ENCODE assay signal across 1 cellular context in the genomic region with DNA sequence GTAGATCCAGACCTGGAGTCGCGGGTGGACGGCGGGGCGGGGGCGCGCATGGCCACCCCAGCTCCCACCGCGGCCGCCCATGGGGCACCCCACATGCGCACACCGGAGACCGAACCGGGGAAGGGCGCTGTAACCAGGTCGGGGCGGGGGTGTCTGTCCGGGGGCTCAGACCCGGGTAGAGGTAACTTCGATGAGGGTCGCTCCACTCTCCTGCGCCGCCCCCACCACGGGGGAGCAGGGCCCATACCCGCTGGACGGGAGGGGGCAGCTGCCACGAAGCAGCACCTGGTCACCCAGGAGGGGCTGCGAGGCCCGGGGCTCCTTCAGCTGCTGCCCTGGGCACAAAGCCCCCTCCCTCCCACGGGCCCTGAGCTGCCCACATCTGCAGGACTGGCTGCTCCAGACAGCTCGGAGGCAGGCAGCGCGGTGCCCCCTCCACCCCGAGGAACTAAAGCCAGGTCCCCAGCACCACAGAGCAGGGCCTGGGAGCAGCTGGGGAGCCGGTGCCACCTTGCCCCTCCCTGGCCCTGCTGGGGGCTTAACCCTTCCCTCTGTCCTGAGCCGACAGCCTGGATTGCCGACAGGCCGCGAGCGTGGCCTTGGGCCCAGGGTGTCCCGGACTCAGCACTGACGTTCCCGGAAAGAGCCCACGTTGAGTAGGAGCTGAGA.
TF ChIP-seq lines count a peak whose summit lies in the region.

No MANE protein-coding gene starts in this region.

TF ChIP-seq in HepG2, 621 proteins besides CTCF, POLR2A, EP300 and RAD21 (continues in another document):
- TF ChIP-seq, protein P1, sequence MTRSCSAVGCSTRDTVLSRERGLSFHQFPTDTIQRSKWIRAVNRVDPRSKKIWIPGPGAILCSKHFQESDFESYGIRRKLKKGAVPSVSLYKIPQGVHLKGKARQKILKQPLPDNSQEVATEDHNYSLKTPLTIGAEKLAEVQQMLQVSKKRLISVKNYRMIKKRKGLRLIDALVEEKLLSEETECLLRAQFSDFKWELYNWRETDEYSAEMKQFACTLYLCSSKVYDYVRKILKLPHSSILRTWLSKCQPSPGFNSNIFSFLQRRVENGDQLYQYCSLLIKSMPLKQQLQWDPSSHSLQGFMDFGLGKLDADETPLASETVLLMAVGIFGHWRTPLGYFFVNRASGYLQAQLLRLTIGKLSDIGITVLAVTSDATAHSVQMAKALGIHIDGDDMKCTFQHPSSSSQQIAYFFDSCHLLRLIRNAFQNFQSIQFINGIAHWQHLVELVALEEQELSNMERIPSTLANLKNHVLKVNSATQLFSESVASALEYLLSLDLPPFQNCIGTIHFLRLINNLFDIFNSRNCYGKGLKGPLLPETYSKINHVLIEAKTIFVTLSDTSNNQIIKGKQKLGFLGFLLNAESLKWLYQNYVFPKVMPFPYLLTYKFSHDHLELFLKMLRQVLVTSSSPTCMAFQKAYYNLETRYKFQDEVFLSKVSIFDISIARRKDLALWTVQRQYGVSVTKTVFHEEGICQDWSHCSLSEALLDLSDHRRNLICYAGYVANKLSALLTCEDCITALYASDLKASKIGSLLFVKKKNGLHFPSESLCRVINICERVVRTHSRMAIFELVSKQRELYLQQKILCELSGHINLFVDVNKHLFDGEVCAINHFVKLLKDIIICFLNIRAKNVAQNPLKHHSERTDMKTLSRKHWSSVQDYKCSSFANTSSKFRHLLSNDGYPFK (CRISPR knock-in tag; IDR thresholded peaks at IDR 0.05; ENCODE audit: borderline replicate concordance) = peak; percentile 1; the same call in 1 of the 2 replicates
- TF ChIP-seq KDM2A (CRISPR knock-in tag; IDR thresholded peaks at IDR 0.05; ENCODE audit: borderline replicate concordance, low read depth) (peak; percentile 71; the same call in 1 of the 2 replicates), SALL1 (CRISPR knock-in tag; IDR thresholded peaks at IDR 0.05) (peak; percentile 35; the same call in 1 of the 2 replicates), SAP130 (CRISPR knock-in tag; IDR thresholded peaks at IDR 0.05; ENCODE audit: low read depth) (peak; percentile 36), AGO1 (IDR thresholded peaks at IDR 0.05; ENCODE audit: low read depth, low read length, poor library complexity, severe bottlenecking) (peak; percentile 90), ZNF776 (CRISPR knock-in tag; IDR thresholded peaks at IDR 0.05) (0 out of 2 replicates have a peak, but pooled peaks have one; percentile 33), MYC (CRISPR knock-in tag; IDR thresholded peaks at IDR 0.05; ENCODE audit: borderline replicate concordance) (0 out of 2 replicates have a peak, but pooled peaks have one; percentile 9), RBFOX2 (IDR thresholded peaks at IDR 0.05; ENCODE audit: low read depth, low read length) (peak; percentile 75), PHF8 (CRISPR knock-in tag; IDR thresholded peaks at IDR 0.05) (peak; percentile 27; the same call in 1 of the 2 replicates), ZSCAN21 (CRISPR knock-in tag; IDR thresholded peaks at IDR 0.05; ENCODE audit: borderline replicate concordance) (0 out of 2 replicates have a peak, but pooled peaks have one; percentile 15), ZNF558 (CRISPR knock-in tag; IDR thresholded peaks at IDR 0.05; ENCODE audit: borderline replicate concordance) (0 out of 2 replicates have a peak, but pooled peaks have one; percentile 67), GABPB1 (CRISPR knock-in tag; IDR thresholded peaks at IDR 0.05) (peak; percentile 57; the same call in 1 of the 2 replicates), MED1 (CRISPR knock-in tag; IDR thresholded peaks at IDR 0.05) (0 out of 2 replicates have a peak, but pooled peaks have one; percentile 22), BORCS8-MEF2B (CRISPR knock-in tag; IDR thresholded peaks at IDR 0.05) (0 out of 2 replicates have a peak, but pooled peaks have one; percentile 54), HNRNPL (IDR thresholded peaks at IDR 0.05; ENCODE audit: low read depth, low read length) (0 out of 2 replicates have a peak, but pooled peaks have one; percentile 52)
- TF ChIP-seq, protein P2, sequence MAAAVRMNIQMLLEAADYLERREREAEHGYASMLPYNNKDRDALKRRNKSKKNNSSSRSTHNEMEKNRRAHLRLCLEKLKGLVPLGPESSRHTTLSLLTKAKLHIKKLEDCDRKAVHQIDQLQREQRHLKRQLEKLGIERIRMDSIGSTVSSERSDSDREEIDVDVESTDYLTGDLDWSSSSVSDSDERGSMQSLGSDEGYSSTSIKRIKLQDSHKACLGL (CRISPR knock-in tag; IDR thresholded peaks at IDR 0.05) = 0 out of 2 replicates have a peak, but pooled peaks have one; percentile 23
- TF ChIP-seq, protein P3, sequence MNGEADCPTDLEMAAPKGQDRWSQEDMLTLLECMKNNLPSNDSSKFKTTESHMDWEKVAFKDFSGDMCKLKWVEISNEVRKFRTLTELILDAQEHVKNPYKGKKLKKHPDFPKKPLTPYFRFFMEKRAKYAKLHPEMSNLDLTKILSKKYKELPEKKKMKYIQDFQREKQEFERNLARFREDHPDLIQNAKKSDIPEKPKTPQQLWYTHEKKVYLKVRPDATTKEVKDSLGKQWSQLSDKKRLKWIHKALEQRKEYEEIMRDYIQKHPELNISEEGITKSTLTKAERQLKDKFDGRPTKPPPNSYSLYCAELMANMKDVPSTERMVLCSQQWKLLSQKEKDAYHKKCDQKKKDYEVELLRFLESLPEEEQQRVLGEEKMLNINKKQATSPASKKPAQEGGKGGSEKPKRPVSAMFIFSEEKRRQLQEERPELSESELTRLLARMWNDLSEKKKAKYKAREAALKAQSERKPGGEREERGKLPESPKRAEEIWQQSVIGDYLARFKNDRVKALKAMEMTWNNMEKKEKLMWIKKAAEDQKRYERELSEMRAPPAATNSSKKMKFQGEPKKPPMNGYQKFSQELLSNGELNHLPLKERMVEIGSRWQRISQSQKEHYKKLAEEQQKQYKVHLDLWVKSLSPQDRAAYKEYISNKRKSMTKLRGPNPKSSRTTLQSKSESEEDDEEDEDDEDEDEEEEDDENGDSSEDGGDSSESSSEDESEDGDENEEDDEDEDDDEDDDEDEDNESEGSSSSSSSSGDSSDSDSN (CRISPR knock-in tag; IDR thresholded peaks at IDR 0.05) = peak; percentile 77
- TF ChIP-seq, protein P4, sequence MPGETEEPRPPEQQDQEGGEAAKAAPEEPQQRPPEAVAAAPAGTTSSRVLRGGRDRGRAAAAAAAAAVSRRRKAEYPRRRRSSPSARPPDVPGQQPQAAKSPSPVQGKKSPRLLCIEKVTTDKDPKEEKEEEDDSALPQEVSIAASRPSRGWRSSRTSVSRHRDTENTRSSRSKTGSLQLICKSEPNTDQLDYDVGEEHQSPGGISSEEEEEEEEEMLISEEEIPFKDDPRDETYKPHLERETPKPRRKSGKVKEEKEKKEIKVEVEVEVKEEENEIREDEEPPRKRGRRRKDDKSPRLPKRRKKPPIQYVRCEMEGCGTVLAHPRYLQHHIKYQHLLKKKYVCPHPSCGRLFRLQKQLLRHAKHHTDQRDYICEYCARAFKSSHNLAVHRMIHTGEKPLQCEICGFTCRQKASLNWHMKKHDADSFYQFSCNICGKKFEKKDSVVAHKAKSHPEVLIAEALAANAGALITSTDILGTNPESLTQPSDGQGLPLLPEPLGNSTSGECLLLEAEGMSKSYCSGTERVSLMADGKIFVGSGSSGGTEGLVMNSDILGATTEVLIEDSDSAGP (CRISPR knock-in tag; IDR thresholded peaks at IDR 0.05; ENCODE audit: borderline replicate concordance) = peak; percentile 33; the same call in 1 of the 2 replicates
- TF ChIP-seq, protein P5, sequence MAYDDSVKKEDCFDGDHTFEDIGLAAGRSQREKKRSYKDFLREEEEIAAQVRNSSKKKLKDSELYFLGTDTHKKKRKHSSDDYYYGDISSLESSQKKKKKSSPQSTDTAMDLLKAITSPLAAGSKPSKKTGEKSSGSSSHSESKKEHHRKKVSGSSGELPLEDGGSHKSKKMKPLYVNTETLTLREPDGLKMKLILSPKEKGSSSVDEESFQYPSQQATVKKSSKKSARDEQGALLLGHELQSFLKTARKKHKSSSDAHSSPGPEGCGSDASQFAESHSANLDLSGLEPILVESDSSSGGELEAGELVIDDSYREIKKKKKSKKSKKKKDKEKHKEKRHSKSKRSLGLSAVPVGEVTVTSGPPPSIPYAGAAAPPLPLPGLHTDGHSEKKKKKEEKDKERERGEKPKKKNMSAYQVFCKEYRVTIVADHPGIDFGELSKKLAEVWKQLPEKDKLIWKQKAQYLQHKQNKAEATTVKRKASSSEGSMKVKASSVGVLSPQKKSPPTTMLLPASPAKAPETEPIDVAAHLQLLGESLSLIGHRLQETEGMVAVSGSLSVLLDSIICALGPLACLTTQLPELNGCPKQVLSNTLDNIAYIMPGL (CRISPR knock-in tag; IDR thresholded peaks at IDR 0.05; ENCODE audit: borderline replicate concordance in 1 of 2, low read depth in 1 of 2) = peak in 1 of 2 experiments; percentile 40; a peak in 1 of 4 replicates
- TF ChIP-seq, protein P6, sequence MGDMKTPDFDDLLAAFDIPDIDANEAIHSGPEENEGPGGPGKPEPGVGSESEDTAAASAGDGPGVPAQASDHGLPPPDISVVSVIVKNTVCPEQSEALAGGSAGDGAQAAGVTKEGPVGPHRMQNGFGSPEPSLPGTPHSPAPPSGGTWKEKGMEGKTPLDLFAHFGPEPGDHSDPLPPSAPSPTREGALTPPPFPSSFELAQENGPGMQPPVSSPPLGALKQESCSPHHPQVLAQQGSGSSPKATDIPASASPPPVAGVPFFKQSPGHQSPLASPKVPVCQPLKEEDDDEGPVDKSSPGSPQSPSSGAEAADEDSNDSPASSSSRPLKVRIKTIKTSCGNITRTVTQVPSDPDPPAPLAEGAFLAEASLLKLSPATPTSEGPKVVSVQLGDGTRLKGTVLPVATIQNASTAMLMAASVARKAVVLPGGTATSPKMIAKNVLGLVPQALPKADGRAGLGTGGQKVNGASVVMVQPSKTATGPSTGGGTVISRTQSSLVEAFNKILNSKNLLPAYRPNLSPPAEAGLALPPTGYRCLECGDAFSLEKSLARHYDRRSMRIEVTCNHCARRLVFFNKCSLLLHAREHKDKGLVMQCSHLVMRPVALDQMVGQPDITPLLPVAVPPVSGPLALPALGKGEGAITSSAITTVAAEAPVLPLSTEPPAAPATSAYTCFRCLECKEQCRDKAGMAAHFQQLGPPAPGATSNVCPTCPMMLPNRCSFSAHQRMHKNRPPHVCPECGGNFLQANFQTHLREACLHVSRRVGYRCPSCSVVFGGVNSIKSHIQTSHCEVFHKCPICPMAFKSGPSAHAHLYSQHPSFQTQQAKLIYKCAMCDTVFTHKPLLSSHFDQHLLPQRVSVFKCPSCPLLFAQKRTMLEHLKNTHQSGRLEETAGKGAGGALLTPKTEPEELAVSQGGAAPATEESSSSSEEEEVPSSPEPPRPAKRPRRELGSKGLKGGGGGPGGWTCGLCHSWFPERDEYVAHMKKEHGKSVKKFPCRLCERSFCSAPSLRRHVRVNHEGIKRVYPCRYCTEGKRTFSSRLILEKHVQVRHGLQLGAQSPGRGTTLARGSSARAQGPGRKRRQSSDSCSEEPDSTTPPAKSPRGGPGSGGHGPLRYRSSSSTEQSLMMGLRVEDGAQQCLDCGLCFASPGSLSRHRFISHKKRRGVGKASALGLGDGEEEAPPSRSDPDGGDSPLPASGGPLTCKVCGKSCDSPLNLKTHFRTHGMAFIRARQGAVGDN (CRISPR knock-in tag; IDR thresholded peaks at IDR 0.05) = peak; percentile 51
- TF ChIP-seq, protein P7, sequence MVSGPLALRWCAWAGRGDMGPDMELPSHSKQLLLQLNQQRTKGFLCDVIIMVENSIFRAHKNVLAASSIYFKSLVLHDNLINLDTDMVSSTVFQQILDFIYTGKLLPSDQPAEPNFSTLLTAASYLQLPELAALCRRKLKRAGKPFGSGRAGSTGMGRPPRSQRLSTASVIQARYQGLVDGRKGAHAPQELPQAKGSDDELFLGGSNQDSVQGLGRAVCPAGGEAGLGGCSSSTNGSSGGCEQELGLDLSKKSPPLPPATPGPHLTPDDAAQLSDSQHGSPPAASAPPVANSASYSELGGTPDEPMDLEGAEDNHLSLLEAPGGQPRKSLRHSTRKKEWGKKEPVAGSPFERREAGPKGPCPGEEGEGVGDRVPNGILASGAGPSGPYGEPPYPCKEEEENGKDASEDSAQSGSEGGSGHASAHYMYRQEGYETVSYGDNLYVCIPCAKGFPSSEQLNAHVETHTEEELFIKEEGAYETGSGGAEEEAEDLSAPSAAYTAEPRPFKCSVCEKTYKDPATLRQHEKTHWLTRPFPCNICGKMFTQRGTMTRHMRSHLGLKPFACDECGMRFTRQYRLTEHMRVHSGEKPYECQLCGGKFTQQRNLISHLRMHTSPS (CRISPR knock-in tag; IDR thresholded peaks at IDR 0.05; ENCODE audit: low read depth) = 0 out of 2 replicates have a peak, but pooled peaks have one; percentile 31
- TF ChIP-seq, protein P8, sequence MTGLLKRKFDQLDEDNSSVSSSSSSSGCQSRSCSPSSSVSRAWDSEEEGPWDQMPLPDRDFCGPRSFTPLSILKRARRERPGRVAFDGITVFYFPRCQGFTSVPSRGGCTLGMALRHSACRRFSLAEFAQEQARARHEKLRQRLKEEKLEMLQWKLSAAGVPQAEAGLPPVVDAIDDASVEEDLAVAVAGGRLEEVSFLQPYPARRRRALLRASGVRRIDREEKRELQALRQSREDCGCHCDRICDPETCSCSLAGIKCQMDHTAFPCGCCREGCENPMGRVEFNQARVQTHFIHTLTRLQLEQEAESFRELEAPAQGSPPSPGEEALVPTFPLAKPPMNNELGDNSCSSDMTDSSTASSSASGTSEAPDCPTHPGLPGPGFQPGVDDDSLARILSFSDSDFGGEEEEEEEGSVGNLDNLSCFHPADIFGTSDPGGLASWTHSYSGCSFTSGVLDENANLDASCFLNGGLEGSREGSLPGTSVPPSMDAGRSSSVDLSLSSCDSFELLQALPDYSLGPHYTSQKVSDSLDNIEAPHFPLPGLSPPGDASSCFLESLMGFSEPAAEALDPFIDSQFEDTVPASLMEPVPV (CRISPR knock-in tag; IDR thresholded peaks at IDR 0.05) = 0 out of 2 replicates have a peak, but pooled peaks have one; percentile 31
- TF ChIP-seq, protein P9, sequence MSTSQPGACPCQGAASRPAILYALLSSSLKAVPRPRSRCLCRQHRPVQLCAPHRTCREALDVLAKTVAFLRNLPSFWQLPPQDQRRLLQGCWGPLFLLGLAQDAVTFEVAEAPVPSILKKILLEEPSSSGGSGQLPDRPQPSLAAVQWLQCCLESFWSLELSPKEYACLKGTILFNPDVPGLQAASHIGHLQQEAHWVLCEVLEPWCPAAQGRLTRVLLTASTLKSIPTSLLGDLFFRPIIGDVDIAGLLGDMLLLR (CRISPR knock-in tag; IDR thresholded peaks at IDR 0.05) = peak; percentile 6; the same call in 1 of the 2 replicates
- TF ChIP-seq, protein P10, sequence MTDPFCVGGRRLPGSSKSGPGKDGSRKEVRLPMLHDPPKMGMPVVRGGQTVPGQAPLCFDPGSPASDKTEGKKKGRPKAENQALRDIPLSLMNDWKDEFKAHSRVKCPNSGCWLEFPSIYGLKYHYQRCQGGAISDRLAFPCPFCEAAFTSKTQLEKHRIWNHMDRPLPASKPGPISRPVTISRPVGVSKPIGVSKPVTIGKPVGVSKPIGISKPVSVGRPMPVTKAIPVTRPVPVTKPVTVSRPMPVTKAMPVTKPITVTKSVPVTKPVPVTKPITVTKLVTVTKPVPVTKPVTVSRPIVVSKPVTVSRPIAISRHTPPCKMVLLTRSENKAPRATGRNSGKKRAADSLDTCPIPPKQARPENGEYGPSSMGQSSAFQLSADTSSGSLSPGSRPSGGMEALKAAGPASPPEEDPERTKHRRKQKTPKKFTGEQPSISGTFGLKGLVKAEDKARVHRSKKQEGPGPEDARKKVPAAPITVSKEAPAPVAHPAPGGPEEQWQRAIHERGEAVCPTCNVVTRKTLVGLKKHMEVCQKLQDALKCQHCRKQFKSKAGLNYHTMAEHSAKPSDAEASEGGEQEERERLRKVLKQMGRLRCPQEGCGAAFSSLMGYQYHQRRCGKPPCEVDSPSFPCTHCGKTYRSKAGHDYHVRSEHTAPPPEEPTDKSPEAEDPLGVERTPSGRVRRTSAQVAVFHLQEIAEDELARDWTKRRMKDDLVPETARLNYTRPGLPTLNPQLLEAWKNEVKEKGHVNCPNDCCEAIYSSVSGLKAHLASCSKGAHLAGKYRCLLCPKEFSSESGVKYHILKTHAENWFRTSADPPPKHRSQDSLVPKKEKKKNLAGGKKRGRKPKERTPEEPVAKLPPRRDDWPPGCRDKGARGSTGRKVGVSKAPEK (CRISPR knock-in tag; IDR thresholded peaks at IDR 0.05; ENCODE audit: borderline replicate concordance) = 0 out of 2 replicates have a peak, but pooled peaks have one; percentile 8
